1 cellular context compared by ENCODE assay signal in the genomic region with DNA sequence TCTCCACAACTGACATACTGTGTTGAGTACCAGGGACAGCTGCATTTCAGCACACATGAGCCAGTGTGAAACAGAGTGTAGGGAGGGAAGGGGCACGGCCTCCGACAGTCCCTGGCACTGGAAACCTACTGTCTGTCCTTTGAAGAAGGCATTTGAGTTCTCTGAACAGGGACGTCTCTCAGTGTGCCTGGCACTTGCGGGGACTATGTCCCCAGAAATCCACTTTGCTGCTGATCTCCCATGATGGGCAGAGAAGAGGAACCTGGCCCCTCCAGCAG.
TF ChIP-seq lines count a peak whose summit lies in the region.

No MANE protein-coding gene starts in this region.

TF ChIP-seq in HepG2, 621 proteins besides CTCF, POLR2A, EP300 and RAD21 (continued from another document):
- TF ChIP-seq, protein P1, sequence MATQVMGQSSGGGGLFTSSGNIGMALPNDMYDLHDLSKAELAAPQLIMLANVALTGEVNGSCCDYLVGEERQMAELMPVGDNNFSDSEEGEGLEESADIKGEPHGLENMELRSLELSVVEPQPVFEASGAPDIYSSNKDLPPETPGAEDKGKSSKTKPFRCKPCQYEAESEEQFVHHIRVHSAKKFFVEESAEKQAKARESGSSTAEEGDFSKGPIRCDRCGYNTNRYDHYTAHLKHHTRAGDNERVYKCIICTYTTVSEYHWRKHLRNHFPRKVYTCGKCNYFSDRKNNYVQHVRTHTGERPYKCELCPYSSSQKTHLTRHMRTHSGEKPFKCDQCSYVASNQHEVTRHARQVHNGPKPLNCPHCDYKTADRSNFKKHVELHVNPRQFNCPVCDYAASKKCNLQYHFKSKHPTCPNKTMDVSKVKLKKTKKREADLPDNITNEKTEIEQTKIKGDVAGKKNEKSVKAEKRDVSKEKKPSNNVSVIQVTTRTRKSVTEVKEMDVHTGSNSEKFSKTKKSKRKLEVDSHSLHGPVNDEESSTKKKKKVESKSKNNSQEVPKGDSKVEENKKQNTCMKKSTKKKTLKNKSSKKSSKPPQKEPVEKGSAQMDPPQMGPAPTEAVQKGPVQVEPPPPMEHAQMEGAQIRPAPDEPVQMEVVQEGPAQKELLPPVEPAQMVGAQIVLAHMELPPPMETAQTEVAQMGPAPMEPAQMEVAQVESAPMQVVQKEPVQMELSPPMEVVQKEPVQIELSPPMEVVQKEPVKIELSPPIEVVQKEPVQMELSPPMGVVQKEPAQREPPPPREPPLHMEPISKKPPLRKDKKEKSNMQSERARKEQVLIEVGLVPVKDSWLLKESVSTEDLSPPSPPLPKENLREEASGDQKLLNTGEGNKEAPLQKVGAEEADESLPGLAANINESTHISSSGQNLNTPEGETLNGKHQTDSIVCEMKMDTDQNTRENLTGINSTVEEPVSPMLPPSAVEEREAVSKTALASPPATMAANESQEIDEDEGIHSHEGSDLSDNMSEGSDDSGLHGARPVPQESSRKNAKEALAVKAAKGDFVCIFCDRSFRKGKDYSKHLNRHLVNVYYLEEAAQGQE (IDR thresholded peaks at IDR 0.05; ENCODE audit: borderline replicate concordance in 1 of 2, low read depth in 1 of 2, low read length in 2 of 2), result peak in 1 of 2 experiments; percentile 85
- peak; percentile 79 for TF ChIP-seq MIER2 (CRISPR knock-in tag; IDR thresholded peaks at IDR 0.05)
